2 cellular contexts compared by ENCODE assay signal in genomic region chr20:46268131-46268611, GRCh38.
TF ChIP-seq lines count a peak whose summit lies in the region.

No MANE protein-coding gene starts in this region.

TF ChIP-seq in SK-N-SH, 30 proteins besides CTCF, POLR2A, EP300 and RAD21 (continued from another document):
- TF ChIP-seq, protein P1, sequence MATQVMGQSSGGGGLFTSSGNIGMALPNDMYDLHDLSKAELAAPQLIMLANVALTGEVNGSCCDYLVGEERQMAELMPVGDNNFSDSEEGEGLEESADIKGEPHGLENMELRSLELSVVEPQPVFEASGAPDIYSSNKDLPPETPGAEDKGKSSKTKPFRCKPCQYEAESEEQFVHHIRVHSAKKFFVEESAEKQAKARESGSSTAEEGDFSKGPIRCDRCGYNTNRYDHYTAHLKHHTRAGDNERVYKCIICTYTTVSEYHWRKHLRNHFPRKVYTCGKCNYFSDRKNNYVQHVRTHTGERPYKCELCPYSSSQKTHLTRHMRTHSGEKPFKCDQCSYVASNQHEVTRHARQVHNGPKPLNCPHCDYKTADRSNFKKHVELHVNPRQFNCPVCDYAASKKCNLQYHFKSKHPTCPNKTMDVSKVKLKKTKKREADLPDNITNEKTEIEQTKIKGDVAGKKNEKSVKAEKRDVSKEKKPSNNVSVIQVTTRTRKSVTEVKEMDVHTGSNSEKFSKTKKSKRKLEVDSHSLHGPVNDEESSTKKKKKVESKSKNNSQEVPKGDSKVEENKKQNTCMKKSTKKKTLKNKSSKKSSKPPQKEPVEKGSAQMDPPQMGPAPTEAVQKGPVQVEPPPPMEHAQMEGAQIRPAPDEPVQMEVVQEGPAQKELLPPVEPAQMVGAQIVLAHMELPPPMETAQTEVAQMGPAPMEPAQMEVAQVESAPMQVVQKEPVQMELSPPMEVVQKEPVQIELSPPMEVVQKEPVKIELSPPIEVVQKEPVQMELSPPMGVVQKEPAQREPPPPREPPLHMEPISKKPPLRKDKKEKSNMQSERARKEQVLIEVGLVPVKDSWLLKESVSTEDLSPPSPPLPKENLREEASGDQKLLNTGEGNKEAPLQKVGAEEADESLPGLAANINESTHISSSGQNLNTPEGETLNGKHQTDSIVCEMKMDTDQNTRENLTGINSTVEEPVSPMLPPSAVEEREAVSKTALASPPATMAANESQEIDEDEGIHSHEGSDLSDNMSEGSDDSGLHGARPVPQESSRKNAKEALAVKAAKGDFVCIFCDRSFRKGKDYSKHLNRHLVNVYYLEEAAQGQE (IDR thresholded peaks at IDR 0.05; ENCODE audit: low read depth, low read length), result no peak
- TF ChIP-seq RFX5 (IDR thresholded peaks at IDR 0.05; ENCODE audit: low read length) (no peak), SIN3A (IDR thresholded peaks at IDR 0.05; ENCODE audit: borderline replicate concordance, low read depth, low read length) (no peak), FOXJ3 (CRISPR knock-in tag; IDR thresholded peaks at IDR 0.05) (no peak), PBX3 (IDR thresholded peaks at IDR 0.05) (no peak), GABPA (IDR thresholded peaks at IDR 0.05; ENCODE audit: low read depth) (no peak), CHD2 (IDR thresholded peaks at IDR 0.05; ENCODE audit: low read length, partially characterized antibody) (no peak), IRF3 (IDR thresholded peaks at IDR 0.05; ENCODE audit: low read depth, low read length) (no peak), RCOR1 (IDR thresholded peaks at IDR 0.05; ENCODE audit: low read length) (no peak), FOXM1 (IDR thresholded peaks at IDR 0.05; ENCODE audit: low read depth) (no peak)
- TF ChIP-seq, protein P2, sequence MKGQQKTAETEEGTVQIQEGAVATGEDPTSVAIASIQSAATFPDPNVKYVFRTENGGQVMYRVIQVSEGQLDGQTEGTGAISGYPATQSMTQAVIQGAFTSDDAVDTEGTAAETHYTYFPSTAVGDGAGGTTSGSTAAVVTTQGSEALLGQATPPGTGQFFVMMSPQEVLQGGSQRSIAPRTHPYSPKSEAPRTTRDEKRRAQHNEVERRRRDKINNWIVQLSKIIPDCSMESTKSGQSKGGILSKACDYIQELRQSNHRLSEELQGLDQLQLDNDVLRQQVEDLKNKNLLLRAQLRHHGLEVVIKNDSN (IDR thresholded peaks at IDR 0.05; ENCODE audit: borderline replicate concordance, low read depth), result no peak

TF ChIP-seq in SK-N-SH treated with all-trans-retinoic acid at 6 μM for 48 hours, 23 proteins besides CTCF, POLR2A, EP300 and RAD21 (continued from another document):
- TF ChIP-seq, protein P3, sequence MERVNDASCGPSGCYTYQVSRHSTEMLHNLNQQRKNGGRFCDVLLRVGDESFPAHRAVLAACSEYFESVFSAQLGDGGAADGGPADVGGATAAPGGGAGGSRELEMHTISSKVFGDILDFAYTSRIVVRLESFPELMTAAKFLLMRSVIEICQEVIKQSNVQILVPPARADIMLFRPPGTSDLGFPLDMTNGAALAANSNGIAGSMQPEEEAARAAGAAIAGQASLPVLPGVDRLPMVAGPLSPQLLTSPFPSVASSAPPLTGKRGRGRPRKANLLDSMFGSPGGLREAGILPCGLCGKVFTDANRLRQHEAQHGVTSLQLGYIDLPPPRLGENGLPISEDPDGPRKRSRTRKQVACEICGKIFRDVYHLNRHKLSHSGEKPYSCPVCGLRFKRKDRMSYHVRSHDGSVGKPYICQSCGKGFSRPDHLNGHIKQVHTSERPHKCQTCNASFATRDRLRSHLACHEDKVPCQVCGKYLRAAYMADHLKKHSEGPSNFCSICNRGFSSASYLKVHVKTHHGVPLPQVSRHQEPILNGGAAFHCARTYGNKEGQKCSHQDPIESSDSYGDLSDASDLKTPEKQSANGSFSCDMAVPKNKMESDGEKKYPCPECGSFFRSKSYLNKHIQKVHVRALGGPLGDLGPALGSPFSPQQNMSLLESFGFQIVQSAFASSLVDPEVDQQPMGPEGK (CRISPR knock-in tag; IDR thresholded peaks at IDR 0.05; ENCODE audit: borderline replicate concordance), result no peak
- no peak for TF ChIP-seq ISL1 (CRISPR knock-in tag; IDR thresholded peaks at IDR 0.05)
- TF ChIP-seq TCF4 (CRISPR knock-in tag; IDR thresholded peaks at IDR 0.05; ENCODE audit: borderline replicate concordance), result no peak
- no peak for TF ChIP-seq CREB5 (CRISPR knock-in tag; IDR thresholded peaks at IDR 0.05; ENCODE audit: low read depth)
- TF ChIP-seq ZFP30 (CRISPR knock-in tag; IDR thresholded peaks at IDR 0.05), result no peak
- TF ChIP-seq BACH2 (CRISPR knock-in tag; IDR thresholded peaks at IDR 0.05; ENCODE audit: borderline replicate concordance), result no peak
- TF ChIP-seq RARB (CRISPR knock-in tag; IDR thresholded peaks at IDR 0.05), result no peak
- TF ChIP-seq CSRNP3 (CRISPR knock-in tag; IDR thresholded peaks at IDR 0.05), result no peak
- no peak for TF ChIP-seq ZNF565 (CRISPR knock-in tag; conservative IDR thresholded peaks at IDR 0.05; ENCODE audit: low read depth)
- TF ChIP-seq ARNTL (CRISPR knock-in tag; IDR thresholded peaks at IDR 0.05; ENCODE audit: borderline replicate concordance, low read depth), result no peak
- TF ChIP-seq GLIS3 (CRISPR knock-in tag; IDR thresholded peaks at IDR 0.05), result no peak
